Comparison of ENCODE assay signal across 25 cellular contexts in genomic region chr2:138698428-138698827, GRCh38.
DNase-seq lines count a peak whose midpoint lies in the region; ATAC-seq and TF ChIP-seq lines count a peak whose summit lies in the region.
"Had no signal": no experiment of that assay in that cellular context is flagged by ENCODE, and none has a peak within 500 bp of the region (broad histone marks: within the 10 kb centered on the region; RNA-seq: fewer than 3 reads in every experiment).

No MANE protein-coding gene starts in this region.

- no peak overlapping the region for H3K14ac ChIP-seq in neuronal stem cell (ENCODE audit: low read length)

- H2BK120ac ChIP-seq in mesendoderm (ENCODE audit: low read depth, low read length) (no peak overlapping the region), neuronal stem cell (ENCODE audit: low read depth, low read length) (no peak overlapping the region)

- no peak for TF ChIP-seq EP300 in stomach (IDR thresholded peaks at IDR 0.05)

- H3K4ac ChIP-seq in mesendoderm (ENCODE audit: low read depth, low read length) (no peak overlapping the region), neuronal stem cell (ENCODE audit: low read length) (no peak overlapping the region)

- RAD21 ChIA-PET in HCT116 (lab: Charles Lee; ENCODE audit: low non-redundant PET in 1 of 2, low total read pairs in 2 of 2, uncharacterized antibody in 2 of 2, unreplicated experiment in 2 of 2): no interaction called here

- H3K27me3 Mint-ChIP-seq in GM23338 (ENCODE audit: insufficient read depth, low read depth, poor library complexity): peaks cover 3% of the 10 kb centered on the region
- H3K27me3 Mint-ChIP-seq: CD4-positive, alpha-beta memory T cell; CD4-positive, CD25-positive, alpha-beta regulatory T cell; CD8-positive, alpha-beta memory T cell had no signal

- no CpG with 5 or more reads among the region's 6 CpGs for WGBS in mesendoderm (ENCODE audit: extremely low coverage, insufficient coverage, low lambda C conversion rate)
- no CpG with 5 or more reads among the region's 6 CpGs for WGBS in neuronal stem cell (ENCODE audit: extremely low coverage in 2 of 2, insufficient read length in 2 of 2, insufficient replicate concordance in 1 of 2), 2 donors
- 84 to 91% (median 90%) methylated on average over 6 of the region's 6 CpGs for WGBS in stomach, 5 donors

- H3K4me3 Mint-ChIP-seq in GM23338: no peak overlapping the region
- H3K4me3 Mint-ChIP-seq: CD14-positive monocyte; CD4-positive, alpha-beta memory T cell; CD4-positive, CD25-positive, alpha-beta regulatory T cell; CD8-positive, alpha-beta memory T cell had no signal

- H2BK5ac ChIP-seq in mesendoderm (ENCODE audit: low read length): no peak overlapping the region
- H2BK5ac ChIP-seq in neuronal stem cell (ENCODE audit: low read length): peak overlapping the region; percentile 48

- TF ChIP-seq CTCF in GM23338 (conservative IDR thresholded peaks at IDR 0.05; ENCODE audit: low read depth in 2 of 2) (no peak), HCT116 (IDR thresholded peaks at IDR 0.05 in 2 of 3, conservative IDR thresholded peaks at IDR 0.05 in 1 of 3; ENCODE audit: borderline replicate concordance in 1 of 3, insufficient read depth in 1 of 3, low read depth in 2 of 3, low read length in 2 of 3) (no peak), uterus (IDR thresholded peaks at IDR 0.05) (no peak), stomach (IDR thresholded peaks at IDR 0.05) (no peak)

- no TSS peak for BruUV-seq in HCT116 (replicated peaks; lab: Mats Ljungman, UMichigan)

- intact Hi-C loops in HCT116 (cut with micrococcal nuclease) (no loop called here), uterus (cut with DNase I; ENCODE audit: low total_unique reads) (no loop called here), stomach (cut with DNase I; ENCODE audit: low total_unique reads) (no loop called here), left colon (cut with DNase I, micrococcal nuclease) (no loop called here)

- no peak overlapping the region for H3K4me3 ChIP-seq in GM23338
- H3K4me3 ChIP-seq in HCT116 (replicated peaks in 1 of 2; ENCODE audit: low read depth in 1 of 2, low read length in 2 of 2): no peak overlapping the region
- H3K4me3 ChIP-seq in mesendoderm (ENCODE audit: low read length): no peak overlapping the region
- no peak overlapping the region for H3K4me3 ChIP-seq in neuronal stem cell (ENCODE audit: low read length in 2 of 2)
- no peak overlapping the region for H3K4me3 ChIP-seq in uterus
- H3K4me3 ChIP-seq in stomach: no peak overlapping the region
- H3K4me3 ChIP-seq: BLaER1, GM12878 had no signal

- H3K4me2 ChIP-seq in GM23338 (no peak overlapping the region), HCT116 (ENCODE audit: low read length) (peak overlapping the region; percentile 11; the same call in 1 of the 2 replicates), mesendoderm (ENCODE audit: low read length) (no peak overlapping the region), neuronal stem cell (ENCODE audit: insufficient read depth, low read length, poor library complexity, severe bottlenecking) (no peak overlapping the region)
- H3K4me2 ChIP-seq: BLaER1 had no signal

- H3K79me2 ChIP-seq in GM23338 (replicated peaks; ENCODE audit: insufficient read depth) (no peaks in the 10 kb centered on the region), HCT116 (ENCODE audit: insufficient read depth, low read length) (no peaks in the 10 kb centered on the region), mesendoderm (ENCODE audit: control insufficient read depth, insufficient read depth, low read length) (no peaks in the 10 kb centered on the region)

- H3K36me3 ChIP-seq in GM23338 (ENCODE audit: insufficient read depth) (no peaks in the 10 kb centered on the region), HCT116 (ENCODE audit: control insufficient read depth in 1 of 2, insufficient read depth in 2 of 2, low read length in 2 of 2) (no peaks in the 10 kb centered on the region), mesendoderm (ENCODE audit: control insufficient read depth, insufficient read depth, low read length) (no peaks in the 10 kb centered on the region), neuronal stem cell (replicated peaks in 1 of 2; ENCODE audit: control insufficient read depth in 2 of 2, insufficient read depth in 2 of 2, low read length in 2 of 2) (no peaks in the 10 kb centered on the region), uterus (no peaks in the 10 kb centered on the region), stomach (no peaks in the 10 kb centered on the region)
- H3K36me3 ChIP-seq: BE2C, BLaER1 had no signal

- POLR2A ChIA-PET in HCT116 (lab: Charles Lee): no interaction called here

- no peak overlapping the region for H3K23ac ChIP-seq in mesendoderm (ENCODE audit: low read length)
- H3K23ac ChIP-seq in neuronal stem cell (ENCODE audit: low read depth, low read length, poor library complexity): no peak overlapping the region

- H2BK15ac ChIP-seq in mesendoderm (replicated peaks; ENCODE audit: low read depth) (no peak overlapping the region), neuronal stem cell (ENCODE audit: low read length) (no peak overlapping the region)

- H3K9me2 ChIP-seq in GM23338 (ENCODE audit: insufficient read depth) (no peaks in the 10 kb centered on the region), HCT116 (ENCODE audit: insufficient read depth) (0 out of 2 replicates have a peak, but pooled peaks cover 4% of the 10 kb centered on the region)

- no peak for ATAC-seq in GM23338
- peak; percentile 46; the same call in 1 of the 2 replicates for ATAC-seq in HCT116
- no peak for ATAC-seq in left colon
- ATAC-seq: GM12878 had no signal

- H3K4me1 Mint-ChIP-seq in GM23338: peaks cover 16% of the 10 kb centered on the region
- H3K4me1 Mint-ChIP-seq: CD14-positive monocyte; CD4-positive, alpha-beta memory T cell; CD4-positive, CD25-positive, alpha-beta regulatory T cell; CD8-positive, alpha-beta memory T cell had no signal

- no peak overlapping the region for H2AFZ ChIP-seq in GM23338
- peak overlapping the region; percentile 28 for H2AFZ ChIP-seq in HCT116 (ENCODE audit: low read depth, low read length, poor library complexity, severe bottlenecking)
- H2AFZ ChIP-seq in neuronal stem cell (ENCODE audit: low read length): no peak overlapping the region

- no peaks in the 10 kb centered on the region for H4K20me1 ChIP-seq in GM23338 (replicated peaks; ENCODE audit: insufficient read depth)
- H4K20me1 ChIP-seq in HCT116 (ENCODE audit: insufficient read depth): no peaks in the 10 kb centered on the region
- H4K20me1 ChIP-seq: BLaER1 had no signal

- peak overlapping the region; percentile 43 for H3K27ac Mint-ChIP-seq in GM23338
- H3K27ac Mint-ChIP-seq: CD14-positive monocyte; CD4-positive, alpha-beta memory T cell; CD4-positive, CD25-positive, alpha-beta regulatory T cell; CD8-positive, alpha-beta memory T cell had no signal

- H3K4me1 ChIP-seq in GM23338 (ENCODE audit: insufficient read depth) (peaks cover 12% of the 10 kb centered on the region), HCT116 (ENCODE audit: control insufficient read depth in 1 of 2, insufficient read depth in 2 of 2, low read length in 2 of 2) (peaks cover 4 to 6% of the 10 kb centered on the region in 2 experiments; a peak in 1 of 4 replicates), mesendoderm (ENCODE audit: control insufficient read depth, low read depth, low read length) (peaks cover 3% of the 10 kb centered on the region), neuronal stem cell (ENCODE audit: control insufficient read depth in 2 of 2, insufficient read depth in 1 of 2, low read depth in 1 of 2, low read length in 2 of 2) (peaks cover 2 to 3% of the 10 kb centered on the region in 2 donors), uterus (no peaks in the 10 kb centered on the region), stomach (no peaks in the 10 kb centered on the region)
- H3K4me1 ChIP-seq: BE2C had no signal

- H3K79me1 ChIP-seq in mesendoderm (ENCODE audit: low read length) (no peaks in the 10 kb centered on the region), neuronal stem cell (ENCODE audit: low read depth, low read length) (peaks cover 2% of the 10 kb centered on the region)

- no peak for TF ChIP-seq POLR2A in HCT116 (IDR thresholded peaks at IDR 0.05; ENCODE audit: borderline replicate concordance, extremely low read depth, insufficient read depth, insufficient read length)
- no peak for TF ChIP-seq POLR2A in uterus (IDR thresholded peaks at IDR 0.05)
- no peak for TF ChIP-seq POLR2A in stomach (IDR thresholded peaks at IDR 0.05)

- no peaks in the 10 kb centered on the region for H3K9me3 Mint-ChIP-seq in GM23338

- H3K27me3 ChIP-seq in GM23338 (ENCODE audit: insufficient read depth) (no peaks in the 10 kb centered on the region), HCT116 (ENCODE audit: insufficient read depth, low read length) (no peaks in the 10 kb centered on the region), mesendoderm (ENCODE audit: insufficient read depth, low read length, poor library complexity) (no peaks in the 10 kb centered on the region), neuronal stem cell (ENCODE audit: control insufficient read depth in 3 of 3, insufficient read depth in 3 of 3, low read depth in 1 of 3, low read length in 3 of 3) (no peaks in the 10 kb centered on the region), uterus (no peaks in the 10 kb centered on the region), stomach (no peaks in the 10 kb centered on the region)
- H3K27me3 ChIP-seq: BE2C, BLaER1 had no signal

- no peak overlapping the region for H2BK12ac ChIP-seq in neuronal stem cell (ENCODE audit: low read length)

- H3K18ac ChIP-seq in mesendoderm (ENCODE audit: low read length): no peak overlapping the region
- no peak overlapping the region for H3K18ac ChIP-seq in neuronal stem cell (ENCODE audit: low read length)

- H4K8ac ChIP-seq in mesendoderm (ENCODE audit: low read depth, low read length) (no peak overlapping the region), neuronal stem cell (ENCODE audit: low read depth, low read length) (no peak overlapping the region)

- H3K27ac ChIP-seq in GM23338 (ENCODE audit: low read depth) (no peak overlapping the region), HCT116 (ENCODE audit: low read depth, low read length) (no peak overlapping the region), mesendoderm (ENCODE audit: low read depth, low read length) (no peak overlapping the region), neuronal stem cell (replicated peaks; ENCODE audit: low read length) (no peak overlapping the region), uterus (no peak overlapping the region), stomach (no peak overlapping the region)
- H3K27ac ChIP-seq: BLaER1 had no signal

- CTCF ChIA-PET in HCT116 (lab: Charles Lee): no interaction called here

- H2AK5ac ChIP-seq in mesendoderm (ENCODE audit: low read length): no peak overlapping the region
- H2AK5ac ChIP-seq in neuronal stem cell (ENCODE audit: low read depth, low read length): no peak overlapping the region

- DNase-seq in GM23338 (ENCODE audit: low spot score): no peak
- no peak for DNase-seq in HCT116 (ENCODE audit: low read depth, low spot score)
- DNase-seq in mesendoderm: peak; percentile 26
- no peak for DNase-seq in neuronal stem cell (ENCODE audit: low spot score)
- DNase-seq in uterus: no peak
- DNase-seq in stomach: no peak
- DNase-seq in left colon: no peak
- DNase-seq: 8988T; ACHN; BE2C; C1 segment of cervical spinal cord; CD4-positive, alpha-beta memory T cell; CD4-positive, CD25-positive, alpha-beta regulatory T cell; CD8-positive, alpha-beta memory T cell; COR-L47; DMS 273 treated with DMSO at 0.1 percent for 48 hours; DMS153; DMS53; DMS79; DND-41; EL; GDM1 had no signal

- no peak overlapping the region for H4K5ac ChIP-seq in mesendoderm (ENCODE audit: low read length)

- H3K9ac ChIP-seq in HCT116 (ENCODE audit: low read length) (no peak overlapping the region), mesendoderm (ENCODE audit: low read length) (no peak overlapping the region), neuronal stem cell (ENCODE audit: low read depth, low read length, poor library complexity) (no peak overlapping the region)
- H3K9ac ChIP-seq: BLaER1 had no signal

- no peak overlapping the region for H4K91ac ChIP-seq in neuronal stem cell (ENCODE audit: low read depth, low read length, poor library complexity)

- no peak overlapping the region for H3K56ac ChIP-seq in mesendoderm (ENCODE audit: low read length)

- TF ChIP-seq RAD21 in HCT116 (IDR thresholded peaks at IDR 0.05; ENCODE audit: low read depth): no peak

- H3K9me3 ChIP-seq in HCT116 (ENCODE audit: control insufficient read depth in 1 of 2, insufficient read depth in 1 of 2, low read depth in 1 of 2, low read length in 2 of 2) (no peaks in the 10 kb centered on the region), neuronal stem cell (replicated peaks in 1 of 2; ENCODE audit: control insufficient read depth in 2 of 2, insufficient read depth in 1 of 2, low read depth in 1 of 2, low read length in 2 of 2) (no peaks in the 10 kb centered on the region), uterus (no peaks in the 10 kb centered on the region), stomach (no peaks in the 10 kb centered on the region)
- H3K9me3 ChIP-seq: BE2C, BLaER1 had no signal

- H3K36me3 Mint-ChIP-seq in GM23338 (ENCODE audit: low read depth): no peaks in the 10 kb centered on the region
- H3K36me3 Mint-ChIP-seq: CD14-positive monocyte; CD4-positive, alpha-beta memory T cell; CD4-positive, CD25-positive, alpha-beta regulatory T cell; CD8-positive, alpha-beta memory T cell had no signal

- H3F3A ChIP-seq in GM23338 (replicated peaks; ENCODE audit: low read depth): no peaks in the 10 kb centered on the region
